In genomic region chrX:24146283-24146865, GRCh38 we compare ENCODE assay signal across 8 cellular contexts. TPM values are rescaled to one million over a fixed set of nuclear protein-coding genes. Genes with fewer than 3 reads are reported as not detected.
DNase-seq lines count a peak whose midpoint lies in the region; ATAC-seq and TF ChIP-seq lines count a peak whose summit lies in the region.

No MANE protein-coding gene starts in this region.

- TF ChIP-seq EP300 in gastroesophageal sphincter (IDR thresholded peaks at IDR 0.05) (no peak), stomach (IDR thresholded peaks at IDR 0.05) (no peak)

- peak; percentile 25 for DNase-seq in NCI-H2227 treated with DMSO at 0.1 percent for 48 hours (lab: John Stamatoyannopoulos, UW)
- DNase-seq in NCI-H2227 (lab: John Stamatoyannopoulos, UW; ENCODE audit: unreplicated experiment), result no peak
- DNase-seq in SK-MEL-5 (ENCODE audit: low read depth, low spot score), result peak; percentile 17
- DNase-seq in stomach, result no peak
- no peak for DNase-seq in lower leg skin (ENCODE audit: low spot score in 2 of 2)

- H3K27ac ChIP-seq in gastroesophageal sphincter, result peak overlapping the region; percentile 96 to 100 (median 100)
- H3K27ac ChIP-seq in stomach, result peak overlapping the region in 4 of 5 donors; percentile 92 to 100 (median 99)

- H3K36me3 ChIP-seq in gastroesophageal sphincter (no peaks in the 10 kb centered on the region), stomach (no peaks in the 10 kb centered on the region)

- ATAC-seq in gastroesophageal sphincter, result no peak
- no peak for ATAC-seq in activated CD4-positive, CD25-positive, alpha-beta regulatory T cell treated with anti-CD3 and anti-CD28 coated beads, Interleukin-2, amount 50 U/mL, for 24 hours
- ATAC-seq in HG03135 (IDR thresholded peaks at IDR 0.05; ENCODE audit: unreplicated experiment), result no peak

- intact Hi-C loops in stomach (cut with DNase I; ENCODE audit: low total_unique reads), result no loop called here
- intact Hi-C loops in lower leg skin (cut with DNase I; ENCODE audit: low total_unique reads), result no loop called here

- TF ChIP-seq CTCF in gastroesophageal sphincter (IDR thresholded peaks at IDR 0.05) (no peak), stomach (IDR thresholded peaks at IDR 0.05) (no peak), lower leg skin (IDR thresholded peaks at IDR 0.05) (no peak)

- TF ChIP-seq POLR2A in gastroesophageal sphincter (IDR thresholded peaks at IDR 0.05) (no peak), stomach (IDR thresholded peaks at IDR 0.05) (no peak), lower leg skin (IDR thresholded peaks at IDR 0.05) (no peak)

- H3K4me1 ChIP-seq in gastroesophageal sphincter (peaks cover 0 to 40% (median 6%) of the 10 kb centered on the region in 3 donors), stomach (peaks cover 6 to 44% (median 28%) of the 10 kb centered on the region in 4 donors)

- in situ Hi-C loops in SK-MEL-5 (cut with HindIII; ENCODE audit: low pct_unique_long_range_greater_than_20kb, low sequenced_read_pairs), result no loop called here

- H3K27me3 ChIP-seq in gastroesophageal sphincter (no peaks in the 10 kb centered on the region), stomach (no peaks in the 10 kb centered on the region)

- 10 to 14% methylated on average over 5 of the region's 6 CpGs for WGBS in gastroesophageal sphincter (ENCODE audit: low coverage in 1 of 2), 2 donors
- WGBS in stomach, 5 donors, result 4 to 19% (median 11%) methylated on average over 6 of the region's 6 CpGs
- WGBS in lower leg skin, 2 donors, result 7 to 25% methylated on average over 6 of the region's 6 CpGs

- H3K9me3 ChIP-seq in gastroesophageal sphincter (no peaks in the 10 kb centered on the region), stomach (no peaks in the 10 kb centered on the region)

- H3K4me3 ChIP-seq in gastroesophageal sphincter (peak overlapping the region in 1 of 2 donors; percentile 18), stomach (peak overlapping the region in 1 of 4 donors; percentile 21), lower leg skin (ENCODE audit: low read depth, poor library complexity, severe bottlenecking) (no peak overlapping the region)

RNA-seq across cellular contexts. Expression of gene ZFX, which starts 3.2 kb away (rescaled TPM):
- 21.8 and 24.8 TPM in 2 replicates for total RNA-seq in SK-MEL-5 (2014; rRNA removed; shearing (Covaris generic))
- polyA plus RNA-seq in SK-MEL-5 (2015; cell fraction: cytosol; rRNA removed), result 11.4 and 16.6 TPM in 2 replicates
- 16.8 and 22.5 TPM in 2 replicates for polyA plus RNA-seq in SK-MEL-5 (2015; cell fraction: nucleus; rRNA removed)
- total RNA-seq in gastroesophageal sphincter (10 to 100 TPM; 59.6 to 94.3 (median 63.1) TPM), stomach (10 to 100 TPM; 15.8 to 73.6 (median 21.7) TPM), lower leg skin (10 to 100 TPM; 29.0 to 63.4 (median 37.8) TPM)
- 1 to 10 TPM; 3.8 to 8.9 (median 4.8) TPM for polyA plus RNA-seq in stomach

Comparison
In these comparisons a context has a peak if more than half of its experiments do, and no peak if none do; other contexts are left out.
1. DNase-seq: peak in NCI-H2227 treated with DMSO at 0.1 percent for 48 hours (single experiment) and SK-MEL-5 (single experiment); none in NCI-H2227 (single experiment), stomach (single experiment) and lower leg skin (0 of 2).